13 cellular contexts compared by ENCODE assay signal in the genomic region with DNA sequence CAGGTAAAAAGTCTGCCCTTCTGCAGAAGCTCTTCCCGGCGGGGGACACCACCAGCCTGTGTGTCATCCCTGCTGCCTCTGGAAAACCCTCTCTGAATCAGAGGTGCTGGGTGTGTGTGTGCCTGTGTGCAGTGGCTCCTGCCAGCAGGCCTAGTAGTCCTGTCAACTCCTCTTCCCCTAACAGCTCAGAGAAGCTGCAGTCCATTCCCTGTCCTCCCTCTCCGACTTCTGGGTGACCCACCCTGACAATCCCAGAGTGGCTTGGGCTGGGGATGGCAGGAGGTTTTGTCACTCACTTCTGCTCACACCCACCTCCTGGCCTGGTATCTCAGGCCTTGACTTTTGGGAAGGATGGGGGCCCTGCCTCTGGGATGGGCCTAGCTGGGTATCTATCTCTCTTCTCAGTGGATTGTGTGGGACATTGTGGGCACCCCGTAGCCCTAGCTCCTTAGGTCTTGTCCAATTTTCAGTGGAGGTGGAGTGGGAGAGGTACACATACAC. TPM values are rescaled to one million over a fixed set of nuclear protein-coding genes. Genes with fewer than 3 reads are reported as not detected.
DNase-seq lines count a peak whose midpoint lies in the region; ATAC-seq and TF ChIP-seq lines count a peak whose summit lies in the region.
"Had no signal": no experiment of that assay in that cellular context is flagged by ENCODE, and none has a peak within 500 bp of the region (broad histone marks: within the 10 kb centered on the region; RNA-seq: fewer than 3 reads in every experiment).

No MANE protein-coding gene starts in this region.

- H3K4me1 ChIP-seq in RWPE2 (ENCODE audit: insufficient read depth, poor library complexity, severe bottlenecking) (peaks cover 9% of the 10 kb centered on the region), suprapubic skin (peaks cover 64% of the 10 kb centered on the region)

- peaks cover 53% of the 10 kb centered on the region for H3K4me1 Mint-ChIP-seq in activated T-cell treated with anti-CD3 and anti-CD28 coated beads, Interleukin-2, amount 50 U/mL, for 4 hours (ENCODE audit: low read depth)

- peaks cover 2% of the 10 kb centered on the region for H3K27me3 Mint-ChIP-seq in activated T-cell treated with anti-CD3 and anti-CD28 coated beads, Interleukin-2, amount 50 U/mL, for 4 hours (ENCODE audit: low read depth)

- TF ChIP-seq CTCF in RWPE2 (IDR thresholded peaks at IDR 0.05; ENCODE audit: poor library complexity, severe bottlenecking) (no peak), suprapubic skin (IDR thresholded peaks at IDR 0.05) (no peak)

- no peaks in the 10 kb centered on the region for H3K36me3 Mint-ChIP-seq in activated T-cell treated with anti-CD3 and anti-CD28 coated beads, Interleukin-2, amount 50 U/mL, for 4 hours (ENCODE audit: insufficient read depth)

- H3K4me3 ChIP-seq in RWPE2 (ENCODE audit: severe bottlenecking) (no peak overlapping the region), suprapubic skin (peak overlapping the region; percentile 35)
- H3K4me3 ChIP-seq: PC-9 had no signal

- no peaks in the 10 kb centered on the region for H3K9me3 ChIP-seq in RWPE2 (ENCODE audit: severe bottlenecking)
- no peaks in the 10 kb centered on the region for H3K9me3 ChIP-seq in suprapubic skin
- H3K9me3 ChIP-seq: gastroesophageal sphincter had no signal

- peak overlapping the region; percentile 42 for H3K4me3 Mint-ChIP-seq in activated T-cell treated with anti-CD3 and anti-CD28 coated beads, Interleukin-2, amount 50 U/mL, for 4 hours

- H3K27ac ChIP-seq in RWPE2 (ENCODE audit: poor library complexity, severe bottlenecking) = peak overlapping the region; percentile 48
- peak overlapping the region; percentile 6 for H3K27ac ChIP-seq in suprapubic skin
- H3K27ac ChIP-seq: PC-9 had no signal

- no peak for TF ChIP-seq EP300 in suprapubic skin (IDR thresholded peaks at IDR 0.05)

- peak; percentile 21 to 30 for ATAC-seq in activated T-cell treated with anti-CD3 and anti-CD28 coated beads, Interleukin-2, amount 50 U/mL, for 4 hours
- ATAC-seq in RWPE2 (ENCODE audit: low read depth) (peak; percentile 59), HG02884 (IDR thresholded peaks at IDR 0.05; ENCODE audit: unreplicated experiment) (no peak)

- H3K9me3 Mint-ChIP-seq in activated T-cell treated with anti-CD3 and anti-CD28 coated beads, Interleukin-2, amount 50 U/mL, for 4 hours = no peaks in the 10 kb centered on the region

- no peaks in the 10 kb centered on the region for H3K36me3 ChIP-seq in RWPE2 (ENCODE audit: low read depth)
- no peaks in the 10 kb centered on the region for H3K36me3 ChIP-seq in suprapubic skin
- H3K36me3 ChIP-seq: gastroesophageal sphincter had no signal

- no peaks in the 10 kb centered on the region for H3K27me3 ChIP-seq in RWPE2 (ENCODE audit: insufficient read depth, poor library complexity, severe bottlenecking)
- H3K27me3 ChIP-seq in suprapubic skin = peaks cover 49% of the 10 kb centered on the region

- TF ChIP-seq POLR2A in suprapubic skin (IDR thresholded peaks at IDR 0.05) = no peak

- WGBS in suprapubic skin = 34% methylated on average over 3 of the region's 4 CpGs

- DNase-seq in activated T-cell treated with anti-CD3 and anti-CD28 coated beads, Interleukin-2, amount 50 U/mL, for 4 hours = no peak
- no peak for DNase-seq in activated T-cell treated with anti-CD3 and anti-CD28 coated beads, Interleukin-2, amount 50 U/mL, for 1 hour
- no peak for DNase-seq in RWPE2 (ENCODE audit: low spot score)
- DNase-seq in glomerular visceral epithelial cell (ENCODE audit: extremely low spot score) = peak; percentile 32
- no peak for DNase-seq in suprapubic skin (ENCODE audit: low spot score in 2 of 2)
- no peak for DNase-seq in cerebellum (ENCODE audit: low spot score)
- DNase-seq in GM03348 (ENCODE audit: low spot score) = no peak
- DNase-seq: activated CD4-positive, alpha-beta T cell treated with anti-CD3 and anti-CD28 coated beads for 1 hour; mesenchymal stem cell; PC-9 had no signal

RNA-seq across cellular contexts. Expression of gene WNT10A, which starts 2.3 kb away (rescaled TPM):
- total RNA-seq in activated T-cell treated with anti-CD3 and anti-CD28 coated beads, Interleukin-2, amount 50 U/mL, for 4 hours = 1 to 10 TPM; 1.4 to 2.7 (median 2.3) TPM
- total RNA-seq in suprapubic skin (10 to 100 TPM; 14.3 to 20.7 (median 16.3) TPM), cerebellum (0.27 TPM)
- total RNA-seq: gastroesophageal sphincter had no signal

RNA-seq across cellular contexts. Expression of gene WNT6, which starts 23.3 kb away (rescaled TPM):
- under 1 TPM in 1 of 3 donors, not detected in 2; 0.11 TPM for total RNA-seq in activated T-cell treated with anti-CD3 and anti-CD28 coated beads, Interleukin-2, amount 50 U/mL, for 4 hours
- total RNA-seq in suprapubic skin (1 to 10 TPM; 1.4 to 3.7 (median 2.3) TPM), cerebellum (not detected)

RNA-seq across cellular contexts. Expression of gene PRKAG3, which starts 51.3 kb away (rescaled TPM):
- not detected for total RNA-seq in activated T-cell treated with anti-CD3 and anti-CD28 coated beads, Interleukin-2, amount 50 U/mL, for 4 hours
- under 1 TPM in 1 of 4 donors, not detected in 3; 0.26 TPM for total RNA-seq in suprapubic skin
- not detected for total RNA-seq in cerebellum
- total RNA-seq: astrocyte, gastroesophageal sphincter, PC-9 had no signal

Comparison
In these comparisons a context has a peak if more than half of its experiments do, and no peak if none do; other contexts are left out.
1. RNA of gene WNT10A, which starts 2.3 kb away (total RNA-seq): 14.3 to 20.7 TPM in suprapubic skin; 1.4 to 2.7 TPM in activated T-cell treated with anti-CD3 and anti-CD28 coated beads, Interleukin-2, amount 50 U/mL, for 4 hours and 0.27 TPM in cerebellum (single experiment); every median in the first group is over 4 times any median in the second.